Comparison of ENCODE assay signal across 21 cellular contexts in the genomic region with DNA sequence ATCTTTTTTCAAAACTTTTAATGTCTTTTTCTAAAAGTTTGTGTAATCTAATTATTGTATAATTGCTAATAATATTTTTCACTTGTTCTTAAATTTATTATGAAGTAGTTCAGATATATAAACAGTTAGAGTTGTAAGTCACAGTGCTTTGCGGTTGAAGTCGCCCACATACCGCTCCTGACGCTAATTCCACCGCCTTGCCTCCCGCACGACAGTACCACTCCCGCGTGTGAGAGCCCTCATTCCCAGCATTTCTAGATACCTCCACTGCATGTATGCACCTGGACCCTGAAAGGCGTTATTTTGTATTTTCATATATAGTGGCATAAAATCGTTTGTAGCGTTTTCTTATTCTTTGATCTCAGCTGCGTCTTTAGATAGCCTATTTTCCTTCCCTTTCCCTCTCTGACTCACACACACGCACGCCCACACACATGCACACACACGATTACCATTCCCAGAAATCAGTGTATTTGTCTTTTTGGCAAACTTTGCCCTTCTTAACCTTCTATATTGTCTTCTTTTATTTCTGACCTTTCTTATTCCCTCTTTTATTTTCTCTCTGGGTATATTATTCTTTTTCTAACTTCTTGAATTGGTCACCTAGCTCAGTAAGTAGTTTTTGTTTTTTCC.
"Had no signal": no experiment of that assay in that cellular context is flagged by ENCODE, and none has a peak within 500 bp of the region (broad histone marks: within the 10 kb centered on the region; RNA-seq: fewer than 3 reads in every experiment).

No MANE protein-coding gene starts in this region.

- H3K4me3 ChIP-seq: cardiac muscle cell, lung, right atrium auricular region, tibial artery, vagina had no signal

- H3K4me1 ChIP-seq: right atrium auricular region had no signal

- H3K27me3 ChIP-seq: cardiac muscle cell, right atrium auricular region, tibial artery, vagina had no signal

- DNase-seq: activated CD4-positive, alpha-beta T cell treated with anti-CD3 and anti-CD28 coated beads, Interleukin-2, amount 10 ng/mL, durations not matched to agents 7 days and 5 days; activated CD4-positive, CD25-positive, alpha-beta regulatory T cell; activated CD8-positive, alpha-beta T cell treated with anti-CD3 and anti-CD28 coated beads, Interleukin-2, amount 10 ng/mL, durations not matched to agents 7 days and 5 days; activated naive CD4-positive, alpha-beta T cell treated with anti-CD3 and anti-CD28 coated beads, Interleukin-2, amount 50 U/mL, for 16 hours; activated T-cell treated with anti-CD3 and anti-CD28 coated beads, Interleukin-2, amount 50 U/mL, for 24 hours; effector memory CD4-positive, alpha-beta T cell; foreskin melanocyte; glutamatergic neuron; hippocampal formation; kidney; midbrain; nephron progenitor cell; stimulated activated CD4-positive, alpha-beta T cell treated with anti-CD3 and anti-CD28 coated beads, Interleukin-2, amount 100 ng/mL, for 24 hours; stimulated activated naive CD8-positive, alpha-beta T cell treated with anti-CD3 and anti-CD28 coated beads, Interleukin-15, Interleukin-2, amounts not matched to agents 100 U/mL and 50 U/mL, for 24 hours; substantia nigra; tibial artery had no signal

- ATAC-seq: activated CD8-positive, alpha-beta T cell treated with anti-CD3 and anti-CD28 coated beads, Interleukin-2, amount 10 ng/mL, durations not matched to agents 7 days and 5 days; left lobe of liver; stimulated activated naive CD8-positive, alpha-beta T cell treated with anti-CD3 and anti-CD28 coated beads, Interleukin-15, Interleukin-2, amounts not matched to agents 100 U/mL and 50 U/mL, for 24 hours had no signal

- H3K27ac ChIP-seq: cardiac muscle cell, right atrium auricular region, tibial artery, vagina had no signal

- H3K36me3 ChIP-seq: cardiac muscle cell, right atrium auricular region, vagina had no signal

- H3K9me3 ChIP-seq: vagina had no signal

- FAIRE-seq: kidney had no signal
